ENCODE assay signal across 8 cellular contexts in the genomic region with DNA sequence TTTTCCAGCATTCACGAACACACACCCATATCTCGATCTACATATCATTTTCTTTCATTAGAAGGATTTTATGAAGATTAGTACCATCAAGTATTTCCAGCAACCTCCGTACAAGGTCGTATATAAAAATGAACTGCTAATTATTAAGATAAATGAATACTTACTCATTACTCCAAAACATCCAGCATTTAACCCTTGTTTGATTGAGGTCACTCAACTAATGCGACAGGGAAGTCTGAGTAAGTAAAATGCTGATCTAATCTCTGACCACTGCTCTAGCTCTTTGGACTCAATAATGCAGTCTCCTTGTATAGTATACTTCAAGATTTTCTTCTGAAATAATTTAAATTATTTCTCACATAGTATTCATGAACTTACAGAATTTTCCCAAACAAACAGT.
DNase-seq lines count a peak whose midpoint lies in the region; TF ChIP-seq lines count a peak whose summit lies in the region.
"Had no signal": no experiment of that assay in that cellular context is flagged by ENCODE, and none has a peak within 500 bp of the region (broad histone marks: within the 10 kb centered on the region; RNA-seq: fewer than 3 reads in every experiment).

No MANE protein-coding gene starts in this region.

- H3K27me3 ChIP-seq in GM06990 (replicated peaks; ENCODE audit: control insufficient read depth, insufficient read depth, low read length) (no peaks in the 10 kb centered on the region), OCI-LY1 (ENCODE audit: insufficient read depth, low read length) (no peaks in the 10 kb centered on the region), neutrophil (no peaks in the 10 kb centered on the region)

- H3K27ac Mint-ChIP-seq in dendritic cell treated with granulocyte-macrophage colony-stimulating factor and Interleukin-4, amounts not matched to agents 40 ng/mL and 50 ng/mL, for 4 days = no peak overlapping the region

- peak overlapping the region; percentile 94 for H3K4me2 ChIP-seq in OCI-LY1 (ENCODE audit: low read length)

- H3K9me3 Mint-ChIP-seq in dendritic cell treated with granulocyte-macrophage colony-stimulating factor and Interleukin-4, amounts not matched to agents 40 ng/mL and 50 ng/mL, for 4 days = no peaks in the 10 kb centered on the region

- H3K9me2 ChIP-seq in OCI-LY1 (ENCODE audit: low read depth, low read length) = no peaks in the 10 kb centered on the region

- H3K36me3 ChIP-seq in GM06990 (ENCODE audit: control insufficient read depth, insufficient read depth, low read length) (no peaks in the 10 kb centered on the region; the same call in none of the 2 replicates), OCI-LY1 (ENCODE audit: insufficient read depth, low read length) (peaks cover 59% of the 10 kb centered on the region), neutrophil (peaks cover 33% of the 10 kb centered on the region)

- no peaks in the 10 kb centered on the region for H4K20me1 ChIP-seq in OCI-LY1 (ENCODE audit: insufficient read depth, low read length)

- H2AFZ ChIP-seq in OCI-LY1 (ENCODE audit: low read length) = no peak overlapping the region

- no peaks in the 10 kb centered on the region for H3K27me3 Mint-ChIP-seq in dendritic cell treated with granulocyte-macrophage colony-stimulating factor and Interleukin-4, amounts not matched to agents 40 ng/mL and 50 ng/mL, for 4 days

- H3K79me2 ChIP-seq in OCI-LY1 (ENCODE audit: insufficient read depth, low read length) = peaks cover 20% of the 10 kb centered on the region

- H3K9me3 ChIP-seq in OCI-LY1 (ENCODE audit: low read length) (no peaks in the 10 kb centered on the region), neutrophil (no peaks in the 10 kb centered on the region)

- DNase-seq in GM06990 (ENCODE audit: extremely low read depth, insufficient read length) (no peak), activated gamma-delta T cell (lab: John Stamatoyannopoulos, UW) (no peak), DMS79 (lab: John Stamatoyannopoulos, UW) (no peak)
- no peak for DNase-seq in stimulated activated CD4-positive, alpha-beta T cell treated with anti-CD3 and anti-CD28 coated beads, Interleukin-15, amount 100 ng/mL, for 24 hours
- DNase-seq: midbrain had no signal

- intact Hi-C loops in dendritic cell treated with granulocyte-macrophage colony-stimulating factor and Interleukin-4, amounts not matched to agents 40 ng/mL and 50 ng/mL, for 4 days (cut with micrococcal nuclease) = no loop called here

- peaks cover 35% of the 10 kb centered on the region for H3K4me1 Mint-ChIP-seq in dendritic cell treated with granulocyte-macrophage colony-stimulating factor and Interleukin-4, amounts not matched to agents 40 ng/mL and 50 ng/mL, for 4 days (ENCODE audit: low read depth)

- peak overlapping the region; percentile 64 for H3K9ac ChIP-seq in OCI-LY1 (ENCODE audit: low read length)

- peak overlapping the region; percentile 83 for H3K4me3 ChIP-seq in GM06990 (replicated peaks; ENCODE audit: low read depth, low read length)
- peak overlapping the region; percentile 86 for H3K4me3 ChIP-seq in OCI-LY1 (ENCODE audit: low read depth, low read length, poor library complexity, severe bottlenecking)
- H3K4me3 ChIP-seq in neutrophil (ENCODE audit: low read depth in 1 of 2, low read length in 1 of 2) = peak overlapping the region; percentile 71 to 95

- peaks cover 37% of the 10 kb centered on the region for H3K4me1 ChIP-seq in OCI-LY1 (ENCODE audit: insufficient read depth, low read length, severe bottlenecking)
- peaks cover 29 to 41% of the 10 kb centered on the region in 2 experiments for H3K4me1 ChIP-seq in neutrophil (ENCODE audit: control insufficient read depth in 1 of 2, insufficient read depth in 1 of 2, low read depth in 1 of 2, low read length in 1 of 2)

- no peaks in the 10 kb centered on the region for H3F3A ChIP-seq in OCI-LY1 (ENCODE audit: insufficient read depth, low read length)

- no peak for TF ChIP-seq CTCF in GM06990 (IDR thresholded peaks at IDR 0.05; ENCODE audit: insufficient read depth, low read length, poor library complexity, severe bottlenecking)
- TF ChIP-seq CTCF in OCI-LY1 (IDR thresholded peaks at IDR 0.05; ENCODE audit: low read length) = no peak
- TF ChIP-seq CTCF in neutrophil (IDR thresholded peaks at IDR 0.05) = no peak

- H3K27ac ChIP-seq in OCI-LY1 (ENCODE audit: low read depth, low read length, poor library complexity, severe bottlenecking) (peak overlapping the region; percentile 95), neutrophil (peak overlapping the region; percentile 88)

- peaks cover 50% of the 10 kb centered on the region for H3K36me3 Mint-ChIP-seq in dendritic cell treated with granulocyte-macrophage colony-stimulating factor and Interleukin-4, amounts not matched to agents 40 ng/mL and 50 ng/mL, for 4 days (ENCODE audit: low read depth)

- H3K4me3 Mint-ChIP-seq in dendritic cell treated with granulocyte-macrophage colony-stimulating factor and Interleukin-4, amounts not matched to agents 40 ng/mL and 50 ng/mL, for 4 days = peak overlapping the region; percentile 94
